Comparison of ENCODE assay signal across 22 cellular contexts in the genomic region with DNA sequence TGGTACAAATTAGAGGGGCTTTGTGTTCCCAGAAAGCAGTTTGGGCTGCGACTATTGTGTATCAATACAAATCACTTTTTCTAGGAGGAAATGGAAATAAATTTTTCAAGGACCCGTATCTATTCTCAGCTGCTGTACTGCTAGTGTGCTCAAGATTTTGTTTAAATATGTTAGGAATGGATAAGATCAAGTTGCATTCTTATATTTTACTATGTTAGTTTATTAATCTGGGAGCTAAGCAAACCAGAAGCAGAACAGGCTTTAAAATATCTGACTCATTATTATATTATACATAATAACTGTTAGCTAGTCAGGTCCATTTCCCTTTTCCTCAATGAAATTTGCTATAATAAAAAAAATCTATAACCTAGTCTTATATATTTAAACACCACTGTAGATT.
"Had no signal": no experiment of that assay in that cellular context is flagged by ENCODE, and none has a peak within 500 bp of the region (broad histone marks: within the 10 kb centered on the region; RNA-seq: fewer than 3 reads in every experiment).

No MANE protein-coding gene starts in this region.

- H3K36me3 ChIP-seq: brain microvascular endothelial cell, gastroesophageal sphincter, vagina had no signal

- H3K4me3 ChIP-seq: gastroesophageal sphincter, testis, vagina had no signal

- DNase-seq: activated CD4-positive, alpha-beta T cell treated with anti-CD3 and anti-CD28 coated beads, Interleukin-2, amount 50 U/mL, for 1 hour; activated CD4-positive, CD25-positive, alpha-beta regulatory T cell treated with anti-CD3 and anti-CD28 coated beads, Interleukin-2, amount 50 U/mL, for 72 hours; activated CD8-positive, alpha-beta T cell treated with anti-CD3 and anti-CD28 coated beads for 36 hours; activated gamma-delta T cell treated with Interleukin-2 at 50 U/mL for 16 hours; activated naive CD4-positive, alpha-beta T cell treated with anti-CD3 and anti-CD28 coated beads, Interleukin-2, amount 50 U/mL, for 16 hours; activated T-cell treated with anti-CD3 and anti-CD28 coated beads, Interleukin-2, amount 50 U/mL, for 4 hours; amniotic stem cell; brain microvascular endothelial cell; cortex of kidney; effector memory CD8-positive, alpha-beta T cell; hippocampal formation; left cardiac atrium; naive thymus-derived CD8-positive, alpha-beta T cell; nucleus accumbens; right cardiac atrium; stimulated activated CD4-positive, alpha-beta T cell treated with anti-CD3 and anti-CD28 coated beads, Interleukin-2, amount 100 ng/mL, for 48 hours; stimulated activated naive CD8-positive, alpha-beta T cell treated with anti-CD3 and anti-CD28 coated beads, Interleukin-15, Interleukin-2, amounts not matched to agents 100 U/mL and 50 U/mL, for 24 hours; T-helper 2 cell; testis had no signal

- ATAC-seq: activated CD8-positive, alpha-beta T cell treated with anti-CD3 and anti-CD28 coated beads for 36 hours; activated T-cell treated with anti-CD3 and anti-CD28 coated beads, Interleukin-2, amount 50 U/mL, for 4 hours; activated T-helper 17 cell treated with anti-CD3 and anti-CD28 coated beads, Interleukin-2, amount 50 U/mL, for 72 hours; effector memory CD8-positive, alpha-beta T cell; gastroesophageal sphincter; left cardiac atrium; naive thymus-derived CD8-positive, alpha-beta T cell; right cardiac atrium; stimulated activated naive CD8-positive, alpha-beta T cell treated with anti-CD3 and anti-CD28 coated beads, Interleukin-15, Interleukin-2, amounts not matched to agents 100 U/mL and 50 U/mL, for 24 hours had no signal

- H3K27ac ChIP-seq: gastroesophageal sphincter, testis, vagina had no signal

- H3K4me1 ChIP-seq: gastroesophageal sphincter, testis, vagina had no signal

- H3K9me3 ChIP-seq: gastroesophageal sphincter, testis, vagina had no signal

- H3K27me3 ChIP-seq: brain microvascular endothelial cell, gastroesophageal sphincter, testis, vagina had no signal
